5 cellular contexts compared by ENCODE assay signal in genomic region chrX:141589408-141589807, GRCh38. TPM values are rescaled to one million over a fixed set of nuclear protein-coding genes. Genes with fewer than 3 reads are reported as not detected.
"Had no signal": no experiment of that assay in that cellular context is flagged by ENCODE, and none has a peak within 500 bp of the region (broad histone marks: within the 10 kb centered on the region; RNA-seq: fewer than 3 reads in every experiment).

SPANXA2 (plus strand) TSS chrX:141589708; CDS start chrX:141589768, 60 bp downstream.

RNA-seq across cellular contexts. Expression of gene SPANXA2, which starts in this region (rescaled TPM):
- total RNA-seq: HepG2, HT-29, IMR-90, K562 had no signal
- polyA plus RNA-seq: HepG2, IgD-negative memory B cell, IMR-90 had no signal
